23 cellular contexts compared by ENCODE assay signal in the genomic region with DNA sequence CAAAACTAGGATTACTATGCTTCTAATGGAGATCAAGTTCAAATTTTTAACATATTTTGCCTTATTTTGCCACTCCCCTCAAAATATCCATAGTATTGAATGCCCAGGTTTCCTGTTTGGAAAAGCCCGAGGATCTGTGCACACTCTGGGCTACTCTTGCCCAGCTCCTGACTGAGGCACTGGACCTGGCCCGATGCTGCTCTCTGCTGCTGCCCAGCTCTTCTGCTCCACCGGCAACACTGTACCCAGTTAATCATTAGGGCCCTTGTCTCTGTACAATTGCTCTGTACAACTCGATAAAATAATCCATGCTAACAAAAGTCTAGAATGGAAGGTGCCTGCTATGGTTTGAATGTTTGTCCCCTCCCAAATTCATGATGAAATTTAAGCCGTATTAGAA.
DNase-seq lines count a peak whose midpoint lies in the region; ATAC-seq and TF ChIP-seq lines count a peak whose summit lies in the region.
"Had no signal": no experiment of that assay in that cellular context is flagged by ENCODE, and none has a peak within 500 bp of the region (broad histone marks: within the 10 kb centered on the region; RNA-seq: fewer than 3 reads in every experiment).

No MANE protein-coding gene starts in this region.

- H3K4me3 ChIP-seq in SJSA1 (no peak overlapping the region), epithelial cell of proximal tubule (ENCODE audit: low read depth, low read length) (no peak overlapping the region)
- H3K4me3 ChIP-seq in naive thymus-derived CD4-positive, alpha-beta T cell (ENCODE audit: low read length): no peak overlapping the region
- H3K4me3 ChIP-seq: GM23248, K562 had no signal

- no peaks in the 10 kb centered on the region for H3K9me3 Mint-ChIP-seq in activated naive CD4-positive, alpha-beta T cell treated with anti-CD3 and anti-CD28 coated beads for 36 hours
- H3K9me3 Mint-ChIP-seq in naive thymus-derived CD4-positive, alpha-beta T cell: peaks cover 0 to 2% (median 0%) of the 10 kb centered on the region in 11 donors

- peaks cover 3% of the 10 kb centered on the region for H3K4me1 Mint-ChIP-seq in activated naive CD4-positive, alpha-beta T cell treated with anti-CD3 and anti-CD28 coated beads for 36 hours (ENCODE audit: low read depth)
- peaks cover 0 to 2% (median 0%) of the 10 kb centered on the region in 7 donors for H3K4me1 Mint-ChIP-seq in naive thymus-derived CD4-positive, alpha-beta T cell

- in situ Hi-C loops in ACHN (cut with HindIII; ENCODE audit: low pct_ligation_motif_present, low pct_unique_long_range_greater_than_20kb, low sequenced_read_pairs): no loop called here

- H3K27ac Mint-ChIP-seq in activated naive CD4-positive, alpha-beta T cell treated with anti-CD3 and anti-CD28 coated beads for 36 hours: no peak overlapping the region
- H3K27ac Mint-ChIP-seq in naive thymus-derived CD4-positive, alpha-beta T cell: no peak overlapping the region

- H3K9me3 ChIP-seq in SJSA1 (replicated peaks): no peaks in the 10 kb centered on the region
- H3K9me3 ChIP-seq in naive thymus-derived CD4-positive, alpha-beta T cell (ENCODE audit: control insufficient read depth in 2 of 3, low read length in 3 of 3): no peaks in the 10 kb centered on the region
- H3K9me3 ChIP-seq: SK-N-SH had no signal

- H3K4me1 ChIP-seq in SJSA1 (replicated peaks): peaks cover 61% of the 10 kb centered on the region
- no peaks in the 10 kb centered on the region for H3K4me1 ChIP-seq in naive thymus-derived CD4-positive, alpha-beta T cell (ENCODE audit: control insufficient read depth in 2 of 2, insufficient read depth in 2 of 2, low read length in 2 of 2)

- H3K36me3 Mint-ChIP-seq in activated naive CD4-positive, alpha-beta T cell treated with anti-CD3 and anti-CD28 coated beads for 36 hours (ENCODE audit: low read depth): no peaks in the 10 kb centered on the region
- no peaks in the 10 kb centered on the region for H3K36me3 Mint-ChIP-seq in naive thymus-derived CD4-positive, alpha-beta T cell

- intact Hi-C loops in activated naive CD4-positive, alpha-beta T cell treated with anti-CD3 and anti-CD28 coated beads for 36 hours (cut with micrococcal nuclease): loop anchor here (10.0 kb wide), 1 partner anchor 157 kb away; the partner anchor contains the start of gene EFNB2
- intact Hi-C loops in naive thymus-derived CD4-positive, alpha-beta T cell (cut with micrococcal nuclease): no loop called here

- CTCF ChIA-PET in activated naive CD4-positive, alpha-beta T cell treated with anti-CD3 and anti-CD28 coated beads for 36 hours (lab: Charles Lee): no interaction called here
- CTCF ChIA-PET in naive thymus-derived CD4-positive, alpha-beta T cell (lab: Charles Lee): no interaction called here

- H3K36me3 ChIP-seq in SJSA1: no peaks in the 10 kb centered on the region
- no peaks in the 10 kb centered on the region for H3K36me3 ChIP-seq in naive thymus-derived CD4-positive, alpha-beta T cell (ENCODE audit: control insufficient read depth in 2 of 3, insufficient read depth in 3 of 3, low read length in 3 of 3)

- DNase-seq in ACHN: peak; percentile 40
- DNase-seq in SJSA1 (ENCODE audit: low read depth in 1 of 2, low spot score in 2 of 2): no peak
- DNase-seq in epithelial cell of proximal tubule (ENCODE audit: low read depth): no peak
- DNase-seq in lung microvascular endothelial cell (ENCODE audit: low read depth in 2 of 2): peak; percentile 15 to 27
- no peak for DNase-seq in occipital lobe (lab: John Stamatoyannopoulos, UW)
- DNase-seq in activated naive CD4-positive, alpha-beta T cell treated with anti-CD3 and anti-CD28 coated beads for 36 hours: no peak
- DNase-seq in naive thymus-derived CD4-positive, alpha-beta T cell: no peak
- DNase-seq: Calu3, DMS153, H7, Kasumi-1, NCI-H1417, NCI-H1694, NCI-H2081, NCI-H2227 treated with DMSO at 0.1 percent for 48 hours, NCI-H526 treated with DMSO at 0.1 percent for 48 hours, SIG-M5, SK-N-SH had no signal

- peak overlapping the region; percentile 28 for H3K27ac ChIP-seq in SJSA1
- no peak overlapping the region for H3K27ac ChIP-seq in naive thymus-derived CD4-positive, alpha-beta T cell (ENCODE audit: low read depth, low read length)
- H3K27ac ChIP-seq: 22Rv1, GM23248 had no signal

- POLR2A ChIA-PET in naive thymus-derived CD4-positive, alpha-beta T cell (lab: Charles Lee): no interaction called here

- H3K4me3 Mint-ChIP-seq in activated naive CD4-positive, alpha-beta T cell treated with anti-CD3 and anti-CD28 coated beads for 36 hours: no peak overlapping the region
- H3K4me3 Mint-ChIP-seq in naive thymus-derived CD4-positive, alpha-beta T cell: no peak overlapping the region

- no peaks in the 10 kb centered on the region for H3K27me3 ChIP-seq in SJSA1 (replicated peaks)
- no peaks in the 10 kb centered on the region for H3K27me3 ChIP-seq in naive thymus-derived CD4-positive, alpha-beta T cell (ENCODE audit: control insufficient read depth in 2 of 2, insufficient read depth in 2 of 2, low read length in 2 of 2)

- TF ChIP-seq CTCF in epithelial cell of proximal tubule (conservative IDR thresholded peaks at IDR 0.05; ENCODE audit: low read depth, low read length): peak; percentile 47

- peaks cover 19% of the 10 kb centered on the region for H3K27me3 Mint-ChIP-seq in activated naive CD4-positive, alpha-beta T cell treated with anti-CD3 and anti-CD28 coated beads for 36 hours (ENCODE audit: low read depth)
- H3K27me3 Mint-ChIP-seq in naive thymus-derived CD4-positive, alpha-beta T cell: peaks cover 0 to 22% (median 11%) of the 10 kb centered on the region in 5 donors

- no peak for ATAC-seq in GM19455 (IDR thresholded peaks at IDR 0.05; ENCODE audit: unreplicated experiment)
- ATAC-seq in naive thymus-derived CD4-positive, alpha-beta T cell: no peak
- ATAC-seq: K562, Panc1 had no signal

Comparison
In these comparisons a context has a peak if more than half of its experiments do, and no peak if none do; other contexts are left out.
1. DNase-seq: peak in ACHN (single experiment) and lung microvascular endothelial cell (2 of 2); none in SJSA1 (0 of 2), epithelial cell of proximal tubule (single experiment), occipital lobe (single experiment), activated naive CD4-positive, alpha-beta T cell treated with anti-CD3 and anti-CD28 coated beads for 36 hours (single experiment) and naive thymus-derived CD4-positive, alpha-beta T cell (0 of 9).